In genomic region chr1:247104965-247105364, GRCh38 we compare ENCODE assay signal across 8 cellular contexts. TPM values are rescaled to one million over a fixed set of nuclear protein-coding genes. Genes with fewer than 3 reads are reported as not detected.
A peak's percentile ranks its signal among the peaks of the same experiment; 100 is the strongest.
DNase-seq lines count a peak whose midpoint lies in the region; ATAC-seq, FAIRE-seq and TF ChIP-seq lines count a peak whose summit lies in the region.

No MANE protein-coding gene starts in this region.

- H3K27ac ChIP-seq in RWPE2 (ENCODE audit: poor library complexity, severe bottlenecking) (no peak overlapping the region), hepatocyte (peak overlapping the region; percentile 33), stomach (peak overlapping the region in 2 of 5 donors; percentile 87 to 91), A673 (ENCODE audit: low read depth, low read length, poor library complexity, severe bottlenecking) (no peak overlapping the region)

- POLR2A ChIA-PET in A673 (lab: Charles Lee; ENCODE audit: low non-redundant PET), result no interaction called here

- 67% methylated on average over 13 of the region's 13 CpGs for WGBS in hepatocyte (ENCODE audit: low lambda C conversion rate, missing lambda C conversion rate)
- 72 to 81% (median 75%) methylated on average over 13 of the region's 13 CpGs for WGBS in stomach, 5 donors

- peak overlapping the region; percentile 71 for H3K4me2 ChIP-seq in hepatocyte

- H3K4me1 ChIP-seq in RWPE2 (ENCODE audit: insufficient read depth, poor library complexity, severe bottlenecking) (no peaks in the 10 kb centered on the region), hepatocyte (ENCODE audit: insufficient read depth) (no peaks in the 10 kb centered on the region), stomach (peaks cover 4 to 29% (median 21%) of the 10 kb centered on the region in 4 donors), A673 (ENCODE audit: insufficient read depth, low read length, poor library complexity, severe bottlenecking) (no peaks in the 10 kb centered on the region)

- CTCF ChIA-PET in A673 (lab: Charles Lee), result no interaction called here

- no peak for TF ChIP-seq CTCF in RWPE2 (IDR thresholded peaks at IDR 0.05; ENCODE audit: poor library complexity, severe bottlenecking)
- no peak for TF ChIP-seq CTCF in hepatocyte (IDR thresholded peaks at IDR 0.05; ENCODE audit: poor library complexity)
- no peak for TF ChIP-seq CTCF in stomach (IDR thresholded peaks at IDR 0.05)
- no peak for TF ChIP-seq CTCF in A673 (conservative IDR thresholded peaks at IDR 0.05; ENCODE audit: low read depth, low read length)

- BruUV-seq in A673 (replicated peaks; lab: Mats Ljungman, UMichigan), result no TSS peak

- TF ChIP-seq POLR2A in stomach (IDR thresholded peaks at IDR 0.05), result no peak

- no peak for DNase-seq in activated T-cell treated with anti-CD3 and anti-CD28 coated beads, Interleukin-2, amount 50 U/mL, for 24 hours
- no peak for DNase-seq in activated T-cell treated with anti-CD3 and anti-CD28 coated beads, Interleukin-2, amount 50 U/mL, for 48 hours
- DNase-seq in RWPE2 (ENCODE audit: low spot score) (no peak), hepatocyte (ENCODE audit: low spot score) (no peak), stomach (no peak), frontal cortex (ENCODE audit: low spot score in 2 of 2) (no peak), A673 (ENCODE audit: low spot score) (no peak), D341Med (ENCODE audit: low spot score) (no peak)

- peaks cover 41% of the 10 kb centered on the region for H3K27me3 Mint-ChIP-seq in activated T-cell treated with anti-CD3 and anti-CD28 coated beads, Interleukin-2, amount 50 U/mL, for 24 hours

- peaks cover 34% of the 10 kb centered on the region for H3K79me2 ChIP-seq in hepatocyte

- H3K4me3 ChIP-seq in RWPE2 (ENCODE audit: severe bottlenecking) (peak overlapping the region; percentile 66), hepatocyte (peak overlapping the region; percentile 17), stomach (peak overlapping the region; percentile 62 to 90 (median 82)), A673 (ENCODE audit: low read depth, low read length, poor library complexity, severe bottlenecking) (no peak overlapping the region)

- peaks cover 34% of the 10 kb centered on the region for H3K9me3 Mint-ChIP-seq in activated T-cell treated with anti-CD3 and anti-CD28 coated beads, Interleukin-2, amount 50 U/mL, for 24 hours

- H4K20me1 ChIP-seq in hepatocyte (ENCODE audit: insufficient read depth, poor library complexity, severe bottlenecking), result no peaks in the 10 kb centered on the region

- H3K9me3 ChIP-seq in RWPE2 (ENCODE audit: severe bottlenecking) (peaks cover 9% of the 10 kb centered on the region), hepatocyte (ENCODE audit: low read depth) (peaks cover 25% of the 10 kb centered on the region), stomach (peaks cover 0 to 25% (median 11%) of the 10 kb centered on the region in 4 donors), A673 (ENCODE audit: low read depth, low read length, poor library complexity, severe bottlenecking) (peaks cover 31% of the 10 kb centered on the region)

- H3K4me1 Mint-ChIP-seq in activated T-cell treated with anti-CD3 and anti-CD28 coated beads, Interleukin-2, amount 50 U/mL, for 24 hours (ENCODE audit: low read depth), result peaks cover 21% of the 10 kb centered on the region

- ATAC-seq in RWPE2 (ENCODE audit: low read depth), result no peak

- H3K27me3 ChIP-seq in RWPE2 (ENCODE audit: insufficient read depth, poor library complexity, severe bottlenecking) (no peaks in the 10 kb centered on the region), hepatocyte (no peaks in the 10 kb centered on the region), stomach (no peaks in the 10 kb centered on the region), A673 (replicated peaks; ENCODE audit: insufficient read depth, low read depth, low read length, poor library complexity) (peaks cover 8% of the 10 kb centered on the region)

- TF ChIP-seq EP300 in stomach (IDR thresholded peaks at IDR 0.05), result no peak

- H3K36me3 ChIP-seq in RWPE2 (ENCODE audit: low read depth), result peaks cover 31% of the 10 kb centered on the region
- peaks cover 14% of the 10 kb centered on the region for H3K36me3 ChIP-seq in hepatocyte (replicated peaks; ENCODE audit: insufficient read depth, low read depth)
- peaks cover 19 to 24% (median 22%) of the 10 kb centered on the region in 4 donors for H3K36me3 ChIP-seq in stomach
- peaks cover 26% of the 10 kb centered on the region for H3K36me3 ChIP-seq in A673 (ENCODE audit: insufficient read depth, low read length, poor library complexity, severe bottlenecking)

- peak overlapping the region; percentile 9 for H3K4me3 Mint-ChIP-seq in activated T-cell treated with anti-CD3 and anti-CD28 coated beads, Interleukin-2, amount 50 U/mL, for 24 hours

- H3K36me3 Mint-ChIP-seq in activated T-cell treated with anti-CD3 and anti-CD28 coated beads, Interleukin-2, amount 50 U/mL, for 24 hours (ENCODE audit: low read depth), result peaks cover 42% of the 10 kb centered on the region

- H2AFZ ChIP-seq in hepatocyte, result peak overlapping the region; percentile 27

- intact Hi-C loops in stomach (cut with DNase I; ENCODE audit: low total_unique reads), result no loop called here
- intact Hi-C loops in A673 (cut with micrococcal nuclease; ENCODE audit: unreplicated experiment), result no loop called here

- H3K27ac Mint-ChIP-seq in activated T-cell treated with anti-CD3 and anti-CD28 coated beads, Interleukin-2, amount 50 U/mL, for 24 hours, result no peak overlapping the region

- FAIRE-seq in frontal cortex (lab: Jason Lieb, UNC), result no peak

- H3K9me2 ChIP-seq in hepatocyte (replicated peaks; ENCODE audit: insufficient read depth), result no peaks in the 10 kb centered on the region

RNA-seq across cellular contexts. Expression of gene ZNF669, which starts 0.8 kb away (rescaled TPM):
- total RNA-seq in hepatocyte (10.6 and 11.9 TPM in 2 replicates), stomach (10 to 100 TPM in 1 of 5 donors, 1 to 10 TPM in 3, under 1 TPM in 1; 0.58 to 21.7 (median 5.2) TPM), frontal cortex (44.8 TPM), A673 (2021) (10.3 and 13.3 TPM in 2 replicates)
- polyA plus RNA-seq in hepatocyte (6.0 and 6.9 TPM in 2 replicates), stomach (1 to 10 TPM; 3.1 to 4.3 (median 3.2) TPM)

RNA-seq across cellular contexts. Expression of gene ZNF670, which starts 26.4 kb away (rescaled TPM):
- 5.3 and 5.5 TPM in 2 replicates for total RNA-seq in hepatocyte
- polyA plus RNA-seq in hepatocyte, result 5.8 and 7.5 TPM in 2 replicates
- total RNA-seq in stomach, result 10 to 100 TPM in 1 of 5 donors, 1 to 10 TPM in 2, not detected in 2; 2.6 to 10.6 (median 6.2) TPM
- 1 to 10 TPM; 1.6 to 4.9 (median 3.1) TPM for polyA plus RNA-seq in stomach
- 25.3 TPM for total RNA-seq in frontal cortex
- total RNA-seq in A673 (2021), result 5.9 and 6.5 TPM in 2 replicates
